In the genomic region with DNA sequence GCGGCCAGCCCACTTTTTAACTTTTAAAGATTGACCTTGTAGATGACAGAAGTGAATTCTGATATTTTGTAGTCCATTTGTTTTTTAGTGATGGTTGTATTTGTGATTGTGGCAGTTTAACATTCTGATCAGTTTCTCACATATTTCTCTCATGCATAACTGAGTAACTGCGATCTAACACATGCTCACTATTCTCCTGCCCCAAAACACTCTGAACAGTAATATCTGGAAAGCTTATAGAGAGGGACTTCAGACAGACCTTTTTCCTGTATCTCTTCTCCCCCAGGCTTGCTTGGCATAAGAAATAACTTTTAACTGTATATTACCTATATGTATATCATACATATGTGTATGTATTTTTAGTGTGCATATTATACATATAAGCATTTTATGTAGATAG, we compare ENCODE assay signal across 33 cellular contexts. TPM values are rescaled to one million over a fixed set of nuclear protein-coding genes. Genes with fewer than 3 reads are reported as not detected.
"Had no signal": no experiment of that assay in that cellular context is flagged by ENCODE, and none has a peak within 500 bp of the region (broad histone marks: within the 10 kb centered on the region; RNA-seq: fewer than 3 reads in every experiment).

No MANE protein-coding gene starts in this region.

- H3K4me3 Mint-ChIP-seq: activated naive CD4-positive, alpha-beta T cell treated with anti-CD3 and anti-CD28 coated beads for 36 hours; activated naive CD8-positive, alpha-beta T cell treated with anti-CD3 and anti-CD28 coated beads for 36 hours; activated T-cell treated with anti-CD3 and anti-CD28 coated beads, Interleukin-2, amount 50 U/mL, for 72 hours; brain; endodermal cell; immature natural killer cell; mesothelial cell of epicardium; naive B cell; nephron progenitor cell; stimulated activated naive B cell treated with anti-CD40 and anti-IgM and Interleukin-4, amounts not matched to agents 10 μg/mL and 1 μg/mL and 100 μg/mL, for 72 hours had no signal

- H3K4me1 Mint-ChIP-seq: endodermal cell, immature natural killer cell had no signal

- ATAC-seq: activated T-cell treated with anti-CD3 and anti-CD28 coated beads, Interleukin-2, amount 50 U/mL, for 72 hours; esophagus mucosa; heart left ventricle; left colon; sciatic nerve had no signal

- H3K27ac Mint-ChIP-seq: activated naive CD4-positive, alpha-beta T cell treated with anti-CD3 and anti-CD28 coated beads for 36 hours; activated naive CD8-positive, alpha-beta T cell treated with anti-CD3 and anti-CD28 coated beads for 36 hours; endodermal cell; immature natural killer cell; mesothelial cell of epicardium; nephron progenitor cell had no signal

- DNase-seq: activated CD4-positive, alpha-beta T cell treated with anti-CD3 and anti-CD28 coated beads, Interleukin-2, amount 50 U/mL, for 4 hours; activated CD4-positive, CD25-positive, alpha-beta regulatory T cell treated with anti-CD3 and anti-CD28 coated beads, Interleukin-2, amount 50 U/mL, for 72 hours; activated effector memory CD4-positive, alpha-beta T cell treated with anti-CD3 and anti-CD28 coated beads, Interleukin-2, amount 50 U/mL, for 16 hours; activated naive CD4-positive, alpha-beta T cell treated with anti-CD3 and anti-CD28 coated beads for 36 hours; activated naive CD8-positive, alpha-beta T cell treated with anti-CD3 and anti-CD28 coated beads for 36 hours; activated T-cell treated with anti-CD3 and anti-CD28 coated beads, Interleukin-2, amount 50 U/mL, for 72 hours; adrenal gland; caudate nucleus; endodermal cell; foreskin fibroblast; heart left ventricle; hypothalamus; immature natural killer cell; kidney; left colon; mammary epithelial cell; naive B cell; nephron progenitor cell; stimulated activated CD4-positive, alpha-beta T cell treated with anti-CD3 and anti-CD28 coated beads, Interleukin-12 subunit alpha, Interleukin-12 subunit beta, amount 100 ng/mL, for 4 hours; stimulated activated CD4-positive, alpha-beta T cell treated with anti-CD3 and anti-CD28 coated beads, Interleukin-4, amount 100 ng/mL, for 24 hours; stimulated activated naive B cell treated with anti-CD40 and anti-IgM and Interleukin-4, amounts not matched to agents 10 μg/mL and 1 μg/mL and 100 μg/mL, for 72 hours; stomach; T1000; thyroid gland; upper lobe of left lung; WERI-Rb-1 had no signal

- H3K36me3 Mint-ChIP-seq: immature natural killer cell had no signal

- H3K9me3 Mint-ChIP-seq: activated naive CD4-positive, alpha-beta T cell treated with anti-CD3 and anti-CD28 coated beads for 36 hours; activated naive CD8-positive, alpha-beta T cell treated with anti-CD3 and anti-CD28 coated beads for 36 hours; activated T-cell treated with anti-CD3 and anti-CD28 coated beads, Interleukin-2, amount 50 U/mL, for 72 hours; brain; endodermal cell; immature natural killer cell; mesothelial cell of epicardium; naive B cell; nephron progenitor cell; stimulated activated naive B cell treated with anti-CD40 and anti-IgM and Interleukin-4, amounts not matched to agents 10 μg/mL and 1 μg/mL and 100 μg/mL, for 72 hours had no signal

- H3K27me3 Mint-ChIP-seq: activated naive CD8-positive, alpha-beta T cell treated with anti-CD3 and anti-CD28 coated beads for 36 hours; brain; naive B cell; stimulated activated naive B cell treated with anti-CD40 and anti-IgM and Interleukin-4, amounts not matched to agents 10 μg/mL and 1 μg/mL and 100 μg/mL, for 72 hours had no signal

- FAIRE-seq: kidney had no signal

RNA-seq across cellular contexts. Expression of a gene that starts 37.3 kb away (rescaled TPM):
- total RNA-seq: osteocyte, renal cortical epithelial cell, sciatic nerve, vagina had no signal
